Comparison of ENCODE assay signal across 9 cellular contexts in the genomic region with DNA sequence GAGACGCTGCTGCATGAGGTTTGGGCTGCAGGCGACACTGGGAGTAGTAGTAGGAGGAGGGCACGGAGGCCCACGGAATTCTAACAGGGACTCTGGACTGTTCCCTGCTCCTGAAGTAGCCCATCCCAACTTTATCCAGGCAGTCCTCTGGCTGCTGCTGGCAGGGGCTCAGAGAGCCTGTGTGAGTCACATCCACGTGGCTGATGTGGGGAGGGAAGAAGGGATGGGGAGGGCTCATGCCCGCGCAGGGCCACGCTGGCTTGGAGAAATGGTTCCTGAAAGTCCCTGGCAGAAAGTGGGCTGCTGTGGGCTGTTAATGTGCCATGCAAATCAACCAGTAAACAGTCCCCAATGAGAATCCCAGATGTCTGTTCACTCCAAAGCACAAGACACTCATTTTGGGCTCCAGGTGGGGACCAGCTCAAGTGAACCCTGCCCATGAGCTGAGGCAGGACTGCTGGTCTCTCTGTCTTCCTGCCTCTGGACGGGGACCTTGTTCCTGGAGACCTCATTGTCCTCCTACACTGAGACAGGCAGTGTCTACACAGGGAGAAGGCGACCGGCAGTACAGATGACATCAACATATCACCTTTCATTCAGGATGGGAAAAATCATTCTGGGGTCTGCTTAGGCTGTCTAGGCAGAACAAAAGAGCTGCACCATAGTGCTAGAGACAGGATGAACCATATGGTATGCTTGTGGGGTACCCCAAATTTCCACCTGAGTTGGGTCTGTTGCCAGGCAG. TPM values are rescaled to one million over a fixed set of nuclear protein-coding genes. Genes with fewer than 3 reads are reported as not detected.
DNase-seq lines count a peak whose midpoint lies in the region; ATAC-seq and TF ChIP-seq lines count a peak whose summit lies in the region.
"Had no signal": no experiment of that assay in that cellular context is flagged by ENCODE, and none has a peak within 500 bp of the region (broad histone marks: within the 10 kb centered on the region; RNA-seq: fewer than 3 reads in every experiment).

No MANE protein-coding gene starts in this region.

- no peak overlapping the region for H3K4me3 ChIP-seq in choroid plexus epithelial cell (ENCODE audit: low read depth, low read length)
- no peak overlapping the region for H3K4me3 ChIP-seq in left lung
- no peak overlapping the region for H3K4me3 ChIP-seq in subcutaneous abdominal adipose tissue (ENCODE audit: low read depth in 1 of 5, low read length in 5 of 5)

- H3K27me3 ChIP-seq in left lung (peaks cover 0 to 7% of the 10 kb centered on the region in 2 donors), subcutaneous abdominal adipose tissue (ENCODE audit: control insufficient read depth in 5 of 5, insufficient read depth in 4 of 5, low read length in 5 of 5) (no peaks in the 10 kb centered on the region)

- TF ChIP-seq CTCF in choroid plexus epithelial cell (conservative IDR thresholded peaks at IDR 0.05; ENCODE audit: low read depth, low read length) (no peak), left lung (IDR thresholded peaks at IDR 0.05) (no peak), GM20000 (IDR thresholded peaks at IDR 0.05; ENCODE audit: extremely low read depth, missing control alignments) (no peak)

- intact Hi-C loops in left lung (cut with DNase I) = no loop called here

- DNase-seq in HS-27A (ENCODE audit: low read depth) (peak; percentile 42), choroid plexus epithelial cell (ENCODE audit: low read depth) (peak; percentile 36), left lung (peak; percentile 78 to 88), GM20000 (ENCODE audit: low spot score) (no peak)
- DNase-seq: effector CD4-positive, alpha-beta T cell had no signal

- H3K36me3 ChIP-seq in left lung (no peaks in the 10 kb centered on the region), subcutaneous abdominal adipose tissue (ENCODE audit: control insufficient read depth in 5 of 5, insufficient read depth in 5 of 5, low read length in 5 of 5) (no peaks in the 10 kb centered on the region)

- H3K9ac ChIP-seq in subcutaneous abdominal adipose tissue (ENCODE audit: low read length in 5 of 5) = peak overlapping the region in 1 of 5 donors; percentile 11

- H3K4me1 ChIP-seq in left lung (peaks cover 11 to 27% of the 10 kb centered on the region in 2 donors), subcutaneous abdominal adipose tissue (ENCODE audit: control insufficient read depth in 5 of 5, insufficient read depth in 5 of 5, low read length in 5 of 5) (peaks cover 5 to 39% (median 30%) of the 10 kb centered on the region in 5 donors)

- H3K27ac ChIP-seq in left lung (peak overlapping the region; percentile 28 to 54), subcutaneous abdominal adipose tissue (ENCODE audit: low read depth, low read length) (peak overlapping the region; percentile 2)

- ATAC-seq in left lung (peak; percentile 88), GM18519 (IDR thresholded peaks at IDR 0.05; ENCODE audit: low FRiP score, unreplicated experiment) (no peak), GM21528 (IDR thresholded peaks at IDR 0.05; ENCODE audit: low FRiP score, unreplicated experiment) (no peak), GM19324 (IDR thresholded peaks at IDR 0.05; ENCODE audit: low FRiP score, unreplicated experiment) (no peak)

- H3K9me3 ChIP-seq in left lung = no peaks in the 10 kb centered on the region
- no peaks in the 10 kb centered on the region for H3K9me3 ChIP-seq in subcutaneous abdominal adipose tissue (ENCODE audit: control insufficient read depth in 5 of 5, low read length in 5 of 5)

RNA-seq across cellular contexts. Expression of gene FMOD, which starts 57.7 kb away (rescaled TPM):
- total RNA-seq in left lung = 10 to 100 TPM; 36.6 to 59.8 TPM
